ENCODE assay signal across 10 cellular contexts in genomic region chr15:58551084-58551763, GRCh38.
DNase-seq lines count a peak whose midpoint lies in the region; ATAC-seq and TF ChIP-seq lines count a peak whose summit lies in the region.
"Had no signal": no experiment of that assay in that cellular context is flagged by ENCODE, and none has a peak within 500 bp of the region (broad histone marks: within the 10 kb centered on the region; RNA-seq: fewer than 3 reads in every experiment).

No MANE protein-coding gene starts in this region.

- no peak for TF ChIP-seq POLR2A in NB4 (IDR thresholded peaks at IDR 0.05; ENCODE audit: extremely low read depth, insufficient read length)

- ATAC-seq in sciatic nerve (no peak), GM18861 (IDR thresholded peaks at IDR 0.05; ENCODE audit: unreplicated experiment) (no peak), GM18520 (IDR thresholded peaks at IDR 0.05; ENCODE audit: unreplicated experiment) (no peak)

- intact Hi-C loops in sciatic nerve (cut with DNase I): no loop called here

- H3K4me3 ChIP-seq in NB4 (ENCODE audit: low read depth, low read length): no peak overlapping the region

- DNase-seq in Daoy (ENCODE audit: low read depth) (peak; percentile 31), NB4 (ENCODE audit: low read depth) (peak; percentile 3), caudate nucleus (lab: John Stamatoyannopoulos, UW) (no peak), sciatic nerve (ENCODE audit: low spot score) (peak; percentile 55), cortex of kidney (lab: John Stamatoyannopoulos, UW) (no peak), UCSD-AML1 (lab: John Stamatoyannopoulos, UW; ENCODE audit: unreplicated experiment) (no peak)
- DNase-seq: NCI-H1694, SW 1271 had no signal

- no peak for TF ChIP-seq CTCF in NB4 (IDR thresholded peaks at IDR 0.05; ENCODE audit: low read depth, low read length)

- H3K27ac ChIP-seq in caudate nucleus (ENCODE audit: low read depth, low read length): peak overlapping the region; percentile 17

Comparison
In these comparisons a context has a peak if more than half of its experiments do, and no peak if none do; other contexts are left out.
1. DNase-seq: peak in Daoy (single experiment), NB4 (single experiment) and sciatic nerve (single experiment); none in caudate nucleus (0 of 61), cortex of kidney (single experiment) and UCSD-AML1 (single experiment).